ENCODE assay signal across 8 cellular contexts in the genomic region with DNA sequence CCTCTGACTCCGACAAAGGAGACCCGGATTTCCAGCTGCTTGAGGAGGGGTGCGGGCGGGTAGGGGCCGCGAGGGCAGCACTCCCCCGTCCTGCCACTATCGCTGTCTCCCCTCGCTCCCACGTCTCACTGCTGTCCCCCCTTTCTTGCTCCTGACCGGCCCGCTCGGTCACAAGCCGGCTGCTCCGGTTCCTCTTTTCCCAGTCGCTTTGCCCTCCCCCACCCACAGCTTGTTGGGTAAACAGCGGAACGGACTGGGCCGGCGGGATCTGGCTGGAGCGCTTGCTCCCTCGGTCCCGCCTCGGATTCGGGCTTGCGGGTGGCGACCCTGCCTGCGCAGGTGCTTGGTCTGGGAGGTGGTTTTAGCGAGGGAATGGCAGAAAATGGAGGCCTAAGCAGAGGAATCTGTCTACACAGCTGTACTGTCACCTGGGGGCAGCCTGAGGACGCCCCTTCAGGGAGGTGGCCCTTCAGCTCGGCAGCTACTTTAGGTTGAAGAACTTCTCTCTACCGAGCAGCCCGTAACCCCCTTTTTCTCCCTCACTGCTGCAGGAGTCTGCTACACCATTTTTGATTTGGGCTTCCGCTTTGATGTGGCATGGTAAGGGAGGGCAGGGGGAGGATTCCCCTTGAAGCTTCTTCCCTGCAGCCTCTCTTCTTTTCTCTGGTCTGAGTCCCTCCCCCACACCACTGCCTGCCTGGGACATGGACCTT. TPM values are rescaled to one million over a fixed set of nuclear protein-coding genes. Genes with fewer than 3 reads are reported as not detected.
DNase-seq lines count a peak whose midpoint lies in the region; ATAC-seq and TF ChIP-seq lines count a peak whose summit lies in the region.

No MANE protein-coding gene starts in this region.

- no peak for TF ChIP-seq CTCF in BE2C (IDR thresholded peaks at IDR 0.05; ENCODE audit: low read depth, low read length)
- TF ChIP-seq CTCF in GM20000 (IDR thresholded peaks at IDR 0.05; ENCODE audit: extremely low read depth, missing control alignments): no peak
- no peak for TF ChIP-seq CTCF in PC-9 (conservative IDR thresholded peaks at IDR 0.05)
- no peak for TF ChIP-seq CTCF in brain (conservative IDR thresholded peaks at IDR 0.05)

- peak overlapping the region; percentile 80 for H3K4me3 ChIP-seq in BE2C (ENCODE audit: low read depth, low read length)
- peak overlapping the region; percentile 67 for H3K4me3 ChIP-seq in PC-9
- peak overlapping the region; percentile 86 for H3K4me3 ChIP-seq in iPS-18a (ENCODE audit: low read length)
- H3K4me3 ChIP-seq in skeletal muscle satellite cell (ENCODE audit: low read length): peak overlapping the region; percentile 97

- H4K20me1 ChIP-seq in PC-9 (ENCODE audit: insufficient read depth): peaks cover 9% of the 10 kb centered on the region; the same call in 1 of the 2 replicates

- H3K9me3 ChIP-seq in BE2C (no peaks in the 10 kb centered on the region), PC-9 (ENCODE audit: insufficient read depth, low read depth) (no peaks in the 10 kb centered on the region), iPS-18a (ENCODE audit: control insufficient read depth, low read depth, low read length) (no peaks in the 10 kb centered on the region), skeletal muscle satellite cell (replicated peaks; ENCODE audit: low read length) (no peaks in the 10 kb centered on the region)

- peak overlapping the region; percentile 33 to 96 (median 81) for H3K27ac Mint-ChIP-seq in brain

- intact Hi-C loops in PC-9 (cut with micrococcal nuclease; ENCODE audit: unreplicated experiment): loop anchor here (10.0 kb wide), 1 partner anchor 271 kb away; a partner anchor contains a TSS

- H3K27me3 Mint-ChIP-seq in brain: peaks cover 7% of the 10 kb centered on the region

- peaks cover 63% of the 10 kb centered on the region for H3K79me2 ChIP-seq in PC-9 (ENCODE audit: low read depth)

- no peaks in the 10 kb centered on the region for H3K27me3 ChIP-seq in BE2C
- H3K27me3 ChIP-seq in PC-9 (ENCODE audit: insufficient read depth, low read depth): no peaks in the 10 kb centered on the region
- no peaks in the 10 kb centered on the region for H3K27me3 ChIP-seq in iPS-18a (ENCODE audit: control insufficient read depth, insufficient read depth, low read length)
- H3K27me3 ChIP-seq in skeletal muscle satellite cell (ENCODE audit: control insufficient read depth, insufficient read depth, low read length): no peaks in the 10 kb centered on the region

- peaks cover 35% of the 10 kb centered on the region for H3K36me3 Mint-ChIP-seq in brain

- H3K9me3 Mint-ChIP-seq in brain: no peaks in the 10 kb centered on the region

- peak overlapping the region; percentile 23; the same call in 1 of the 2 replicates for H3K27ac ChIP-seq in PC-9
- no peak overlapping the region for H3K27ac ChIP-seq in iPS-18a (ENCODE audit: low read length)

- ATAC-seq in HG03342 (IDR thresholded peaks at IDR 0.05; ENCODE audit: unreplicated experiment): no peak

- H3K4me1 Mint-ChIP-seq in brain: peaks cover 63% of the 10 kb centered on the region

- peak overlapping the region; percentile 80 for H2AFZ ChIP-seq in PC-9

- H3K4me2 ChIP-seq in PC-9 (peak overlapping the region; percentile 95), skeletal muscle satellite cell (ENCODE audit: low read length) (peak overlapping the region; percentile 100)

- peak overlapping the region; percentile 90 to 97 (median 97) for H3K4me3 Mint-ChIP-seq in brain

- no peaks in the 10 kb centered on the region for H3K9me2 ChIP-seq in PC-9 (ENCODE audit: insufficient read depth)

- BruUV-seq in PC-9 (replicated peaks; lab: Mats Ljungman, UMichigan): TSS peak; percentile 36

- CTCF ChIA-PET in PC-9 (lab: Charles Lee): interaction anchor here (0.6 to 0.9 kb wide), 2 partner anchors 15 to 161 kb away, joined by 3 to 4 read pairs; no protein-coding TSS in a partner anchor

- DNase-seq in BE2C (no peak), GM20000 (ENCODE audit: low spot score) (peak; percentile 56), PC-9 (no peak), SK-N-DZ (ENCODE audit: low spot score) (no peak)

- H3K4me1 ChIP-seq in BE2C (no peaks in the 10 kb centered on the region), PC-9 (replicated peaks; ENCODE audit: insufficient read depth) (peaks cover 53% of the 10 kb centered on the region), iPS-18a (ENCODE audit: control insufficient read depth, low read depth, low read length) (peaks cover 17% of the 10 kb centered on the region), skeletal muscle satellite cell (ENCODE audit: control insufficient read depth, insufficient read depth, low read length) (peaks cover 46% of the 10 kb centered on the region)

- H3K9ac ChIP-seq in iPS-18a (ENCODE audit: low read length) (peak overlapping the region; percentile 77), skeletal muscle satellite cell (ENCODE audit: low read depth, low read length) (peak overlapping the region; percentile 96)

- POLR2A ChIA-PET in PC-9 (lab: Charles Lee; ENCODE audit: unreplicated experiment): interaction anchor here (0.6 to 0.7 kb wide), 3 partner anchors 20 to 117 kb away, joined by 3 to 11 read pairs (median 9); no protein-coding TSS in a partner anchor

- peaks cover 51% of the 10 kb centered on the region for H3F3A ChIP-seq in PC-9 (ENCODE audit: insufficient read depth, low read depth)

- H3K36me3 ChIP-seq in BE2C (peaks cover 11% of the 10 kb centered on the region), PC-9 (ENCODE audit: low read depth) (peaks cover 22% of the 10 kb centered on the region), iPS-18a (ENCODE audit: control insufficient read depth, low read depth, low read length) (peaks cover 33% of the 10 kb centered on the region), skeletal muscle satellite cell (ENCODE audit: insufficient read depth, low read length) (peaks cover 37% of the 10 kb centered on the region)

RNA-seq across cellular contexts. Expression of a gene that starts 0.6 kb away (rescaled TPM):
- 402 TPM for polyA plus RNA-seq in BE2C (2012; ENCODE audit: insufficient read depth, insufficient read length, low read depth)
- 110 and 125 TPM in 2 replicates for total RNA-seq in PC-9 (2021)
- 273 TPM for polyA plus RNA-seq in brain (ENCODE audit: insufficient read depth, low read depth, low replicate concordance)
- total RNA-seq in skeletal muscle satellite cell (2012; rRNA removed): 75.8 and 112 TPM in 2 replicates
- polyA plus RNA-seq in SK-N-DZ (2014; cell fraction: cytosol; rRNA removed): 240 and 241 TPM in 2 replicates
- polyA plus RNA-seq in SK-N-DZ (2014; cell fraction: nucleus; rRNA removed): 211 and 230 TPM in 2 replicates

RNA-seq across cellular contexts. Expression of a gene that starts 3.6 kb away (rescaled TPM):
- 49.7 TPM for polyA plus RNA-seq in BE2C (2012; ENCODE audit: insufficient read depth, insufficient read length, low read depth)
- 66.2 and 72.9 TPM in 2 replicates for total RNA-seq in PC-9 (2021)
- polyA plus RNA-seq in brain (ENCODE audit: insufficient read depth, low read depth, low replicate concordance): 91.9 TPM
- 72.8 and 94.4 TPM in 2 replicates for total RNA-seq in skeletal muscle satellite cell (2012; rRNA removed)
- 87.4 and 102 TPM in 2 replicates for polyA plus RNA-seq in SK-N-DZ (2014; cell fraction: cytosol; rRNA removed)
- polyA plus RNA-seq in SK-N-DZ (2014; cell fraction: nucleus; rRNA removed): 61.8 and 91.4 TPM in 2 replicates

RNA-seq across cellular contexts. Expression of a gene that starts 5.6 kb away (rescaled TPM):
- 116 TPM for polyA plus RNA-seq in BE2C (2012; ENCODE audit: insufficient read depth, insufficient read length, low read depth)
- 32.8 and 37.8 TPM in 2 replicates for total RNA-seq in PC-9 (2021)
- 27.6 TPM for polyA plus RNA-seq in brain (ENCODE audit: insufficient read depth, low read depth, low replicate concordance)
- 18.1 and 19.8 TPM in 2 replicates for total RNA-seq in skeletal muscle satellite cell (2012; rRNA removed)
- 44.2 and 50.7 TPM in 2 replicates for polyA plus RNA-seq in SK-N-DZ (2014; cell fraction: cytosol; rRNA removed)
- 90.6 and 137 TPM in 2 replicates for polyA plus RNA-seq in SK-N-DZ (2014; cell fraction: nucleus; rRNA removed)

RNA-seq across cellular contexts. Expression of a gene that starts 16.0 kb away (rescaled TPM):
- 2.0 TPM for polyA plus RNA-seq in BE2C (2012; ENCODE audit: insufficient read depth, insufficient read length, low read depth)
- 47.9 and 56.5 TPM in 2 replicates for total RNA-seq in PC-9 (2021)
- polyA plus RNA-seq in brain (ENCODE audit: insufficient read depth, low read depth, low replicate concordance): 18.4 TPM
- total RNA-seq in skeletal muscle satellite cell (2012; rRNA removed): 2.3 and 5.0 TPM in 2 replicates
- 5.1 and 7.1 TPM in 2 replicates for polyA plus RNA-seq in SK-N-DZ (2014; cell fraction: cytosol; rRNA removed)
- 11.6 and 14.3 TPM in 2 replicates for polyA plus RNA-seq in SK-N-DZ (2014; cell fraction: nucleus; rRNA removed)

RNA-seq across cellular contexts. Expression of a gene that starts 28.7 kb away (rescaled TPM):
- 17.4 TPM for polyA plus RNA-seq in BE2C (2012; ENCODE audit: insufficient read depth, insufficient read length, low read depth)
- 25.0 and 27.2 TPM in 2 replicates for total RNA-seq in PC-9 (2021)
- 99.2 TPM for polyA plus RNA-seq in brain (ENCODE audit: insufficient read depth, low read depth, low replicate concordance)
- 18.8 and 20.5 TPM in 2 replicates for total RNA-seq in skeletal muscle satellite cell (2012; rRNA removed)
- 14.8 and 17.5 TPM in 2 replicates for polyA plus RNA-seq in SK-N-DZ (2014; cell fraction: cytosol; rRNA removed)
- polyA plus RNA-seq in SK-N-DZ (2014; cell fraction: nucleus; rRNA removed): 23.9 and 60.9 TPM in 2 replicates
